Comparison of ENCODE assay signal across 28 cellular contexts in the genomic region with DNA sequence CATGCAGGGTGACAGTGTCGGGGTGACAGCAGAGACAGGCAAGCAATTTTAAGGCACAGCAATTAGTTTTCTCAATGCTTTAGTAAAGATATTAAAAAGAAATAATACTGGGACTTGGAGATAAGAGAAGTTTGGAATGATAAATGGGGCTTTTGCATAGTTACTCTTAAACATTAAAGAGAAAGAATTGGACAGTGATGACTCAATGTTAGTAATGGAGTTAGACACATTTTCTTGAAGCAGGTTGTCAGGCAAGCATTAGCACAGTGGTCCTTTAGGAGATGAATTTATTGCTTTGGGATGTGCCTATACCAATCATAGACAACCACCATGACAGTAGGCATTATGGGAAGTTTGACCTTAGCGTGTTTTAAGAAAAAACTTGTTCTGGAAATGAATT.
"Had no signal": no experiment of that assay in that cellular context is flagged by ENCODE, and none has a peak within 500 bp of the region (broad histone marks: within the 10 kb centered on the region; RNA-seq: fewer than 3 reads in every experiment).

No MANE protein-coding gene starts in this region.

- H3K27ac ChIP-seq: pancreas, prostate gland had no signal

- H3K4me3 Mint-ChIP-seq: activated CD4-positive, alpha-beta T cell treated with anti-CD3 and anti-CD28 coated beads for 36 hours; activated CD8-positive, alpha-beta memory T cell treated with anti-CD3 and anti-CD28 coated beads, Interleukin-2, amount 10 ng/mL, durations not matched to agents 7 days and 5 days; activated CD8-positive, alpha-beta T cell treated with anti-CD3 and anti-CD28 coated beads, Interleukin-2, amount 10 ng/mL, durations not matched to agents 7 days and 5 days; activated T-cell treated with anti-CD3 and anti-CD28 coated beads, Interleukin-2, amount 50 U/mL, for 72 hours; dendritic cell treated with granulocyte-macrophage colony-stimulating factor and Interleukin-4, amounts not matched to agents 40 ng/mL and 50 ng/mL, for 4 days; endodermal cell; naive B cell; nephron progenitor cell; stimulated activated memory B cell treated with anti-CD40 and anti-IgM and Interleukin-4, amounts not matched to agents 10 μg/mL and 1 μg/mL and 100 μg/mL, for 72 hours; stimulated activated naive CD8-positive, alpha-beta T cell treated with anti-CD3 and anti-CD28 coated beads, Interleukin-15, amount 100 ng/mL, for 72 hours; T-helper 2 cell treated with Interferon-gamma antibody and Interleukin-4, amounts not matched to agents 5 μg/mL and 100 μg/mL, for 36 hours had no signal

- H3K4me1 ChIP-seq: pancreas, prostate gland had no signal

- H3K27me3 Mint-ChIP-seq: activated CD4-positive, alpha-beta T cell treated with anti-CD3 and anti-CD28 coated beads for 36 hours; activated CD8-positive, alpha-beta memory T cell treated with anti-CD3 and anti-CD28 coated beads, Interleukin-2, amount 10 ng/mL, durations not matched to agents 7 days and 5 days; dendritic cell treated with granulocyte-macrophage colony-stimulating factor and Interleukin-4, amounts not matched to agents 40 ng/mL and 50 ng/mL, for 4 days; stimulated activated naive CD8-positive, alpha-beta T cell treated with anti-CD3 and anti-CD28 coated beads, Interleukin-15, amount 100 ng/mL, for 72 hours had no signal

- H3K4me1 Mint-ChIP-seq: activated CD4-positive, alpha-beta T cell treated with anti-CD3 and anti-CD28 coated beads for 36 hours; activated CD8-positive, alpha-beta memory T cell treated with anti-CD3 and anti-CD28 coated beads, Interleukin-2, amount 10 ng/mL, durations not matched to agents 7 days and 5 days; endodermal cell; naive B cell; stimulated activated memory B cell treated with anti-CD40 and anti-IgM and Interleukin-4, amounts not matched to agents 10 μg/mL and 1 μg/mL and 100 μg/mL, for 72 hours; stimulated activated naive CD8-positive, alpha-beta T cell treated with anti-CD3 and anti-CD28 coated beads, Interleukin-15, amount 100 ng/mL, for 72 hours had no signal

- H3K4me3 ChIP-seq: pancreas, prostate gland had no signal

- DNase-seq: activated CD4-positive, alpha-beta T cell treated with anti-CD3 and anti-CD28 coated beads for 36 hours; activated CD4-positive, CD25-positive, alpha-beta regulatory T cell; activated CD8-positive, alpha-beta memory T cell treated with anti-CD3 and anti-CD28 coated beads, Interleukin-2, amount 10 ng/mL, durations not matched to agents 7 days and 5 days; activated CD8-positive, alpha-beta T cell treated with anti-CD3 and anti-CD28 coated beads, Interleukin-2, amount 10 ng/mL, durations not matched to agents 7 days and 5 days; activated naive CD4-positive, alpha-beta T cell; activated T-cell treated with anti-CD3 and anti-CD28 coated beads, Interleukin-2, amount 50 U/mL, for 72 hours; anterior cingulate cortex; caudate nucleus; endodermal cell; foreskin melanocyte; left cardiac atrium; mammary epithelial cell; naive B cell; nephron progenitor cell; pancreas; retina; small intestine; stimulated activated CD4-positive, alpha-beta T cell treated with anti-CD3 and anti-CD28 coated beads, Interleukin-4, amount 100 ng/mL, for 24 hours; stimulated activated naive CD8-positive, alpha-beta T cell treated with anti-CD3 and anti-CD28 coated beads, Interleukin-15, amount 100 ng/mL, for 72 hours; substantia nigra; T-helper 1 cell had no signal

- H3K9me3 Mint-ChIP-seq: activated naive CD4-positive, alpha-beta T cell treated with anti-CD3 and anti-CD28 coated beads, Interleukin-2, amount 50 U/mL, for 72 hours; activated T-cell treated with anti-CD3 and anti-CD28 coated beads, Interleukin-2, amount 50 U/mL, for 72 hours; dendritic cell treated with granulocyte-macrophage colony-stimulating factor and Interleukin-4, amounts not matched to agents 40 ng/mL and 50 ng/mL, for 4 days; endodermal cell; nephron progenitor cell; stimulated activated memory B cell treated with anti-CD40 and anti-IgM and Interleukin-4, amounts not matched to agents 10 μg/mL and 1 μg/mL and 100 μg/mL, for 72 hours; stimulated activated naive CD8-positive, alpha-beta T cell treated with anti-CD3 and anti-CD28 coated beads, Interleukin-15, amount 100 ng/mL, for 72 hours; T-helper 2 cell treated with Interferon-gamma antibody and Interleukin-4, amounts not matched to agents 5 μg/mL and 100 μg/mL, for 36 hours had no signal

- ATAC-seq: activated CD4-positive, alpha-beta T cell treated with anti-CD3 and anti-CD28 coated beads for 36 hours; activated CD8-positive, alpha-beta memory T cell treated with anti-CD3 and anti-CD28 coated beads, Interleukin-2, amount 10 ng/mL, durations not matched to agents 7 days and 5 days; activated CD8-positive, alpha-beta T cell treated with anti-CD3 and anti-CD28 coated beads, Interleukin-2, amount 10 ng/mL, durations not matched to agents 7 days and 5 days; activated naive CD4-positive, alpha-beta T cell treated with anti-CD3 and anti-CD28 coated beads, Interleukin-2, amount 50 U/mL, for 72 hours; activated T-cell treated with anti-CD3 and anti-CD28 coated beads, Interleukin-2, amount 50 U/mL, for 72 hours; esophagus mucosa; left cardiac atrium; pancreas; sciatic nerve; stimulated activated memory B cell treated with anti-CD40 and anti-IgM and Interleukin-4, amounts not matched to agents 10 μg/mL and 1 μg/mL and 100 μg/mL, for 72 hours; stimulated activated naive CD8-positive, alpha-beta T cell treated with anti-CD3 and anti-CD28 coated beads, Interleukin-15, amount 100 ng/mL, for 72 hours had no signal

- H3K36me3 Mint-ChIP-seq: activated CD8-positive, alpha-beta memory T cell treated with anti-CD3 and anti-CD28 coated beads, Interleukin-2, amount 10 ng/mL, durations not matched to agents 7 days and 5 days; activated naive CD4-positive, alpha-beta T cell treated with anti-CD3 and anti-CD28 coated beads, Interleukin-2, amount 50 U/mL, for 72 hours; naive B cell; stimulated activated memory B cell treated with anti-CD40 and anti-IgM and Interleukin-4, amounts not matched to agents 10 μg/mL and 1 μg/mL and 100 μg/mL, for 72 hours had no signal

- H3K27ac Mint-ChIP-seq: activated CD4-positive, alpha-beta T cell treated with anti-CD3 and anti-CD28 coated beads for 36 hours; activated CD8-positive, alpha-beta memory T cell treated with anti-CD3 and anti-CD28 coated beads, Interleukin-2, amount 10 ng/mL, durations not matched to agents 7 days and 5 days; activated CD8-positive, alpha-beta T cell treated with anti-CD3 and anti-CD28 coated beads, Interleukin-2, amount 10 ng/mL, durations not matched to agents 7 days and 5 days; activated naive CD4-positive, alpha-beta T cell treated with anti-CD3 and anti-CD28 coated beads, Interleukin-2, amount 50 U/mL, for 72 hours; activated T-cell treated with anti-CD3 and anti-CD28 coated beads, Interleukin-2, amount 50 U/mL, for 72 hours; dendritic cell treated with granulocyte-macrophage colony-stimulating factor and Interleukin-4, amounts not matched to agents 40 ng/mL and 50 ng/mL, for 4 days; endodermal cell; stimulated activated memory B cell treated with anti-CD40 and anti-IgM and Interleukin-4, amounts not matched to agents 10 μg/mL and 1 μg/mL and 100 μg/mL, for 72 hours; stimulated activated naive CD8-positive, alpha-beta T cell treated with anti-CD3 and anti-CD28 coated beads, Interleukin-15, amount 100 ng/mL, for 72 hours; T-helper 2 cell treated with Interferon-gamma antibody and Interleukin-4, amounts not matched to agents 5 μg/mL and 100 μg/mL, for 36 hours had no signal

- H3K27me3 ChIP-seq: pancreas had no signal

- H3K9me3 ChIP-seq: pancreas, prostate gland had no signal
